20 cellular contexts compared by ENCODE assay signal in genomic region chr5:1019001-1019651, GRCh38. TPM values are rescaled to one million over a fixed set of nuclear protein-coding genes. Genes with fewer than 3 reads are reported as not detected.
"Had no signal": no experiment of that assay in that cellular context is flagged by ENCODE, and none has a peak within 500 bp of the region (broad histone marks: within the 10 kb centered on the region; RNA-seq: fewer than 3 reads in every experiment).

No MANE protein-coding gene starts in this region.

- H3K4me3 ChIP-seq: ascending aorta, breast epithelium, gastrocnemius medialis had no signal

- H3K79me2 ChIP-seq: parathyroid adenoma had no signal

- H3K9me3 Mint-ChIP-seq: activated naive CD8-positive, alpha-beta T cell treated with anti-CD3 and anti-CD28 coated beads, Interleukin-2, amount 50 U/mL, for 24 hours; activated T-helper 1 cell treated with anti-CD3 and anti-CD28 coated beads, Interleukin-12 subunit alpha, Interleukin-12 subunit beta, Interleukin-2, Interleukin-4 antibody, amounts not matched to agents 30 ng/mL and 10 ng/mL and 1 ng/mL, durations not matched to agents 14 hours and 24 hours and 36 hours; memory B cell; neural crest cell; T-helper 2 cell treated with Interferon-gamma antibody and Interleukin-4, amounts not matched to agents 5 μg/mL and 100 μg/mL, for 36 hours had no signal

- H3K27me3 ChIP-seq: ascending aorta, breast epithelium, gastrocnemius medialis had no signal

- H3K36me3 ChIP-seq: ascending aorta, breast epithelium, gastrocnemius medialis had no signal

- FAIRE-seq: small intestine had no signal

- H3K27ac ChIP-seq: ascending aorta, breast epithelium, gastrocnemius medialis, parathyroid adenoma had no signal

- H2AFZ ChIP-seq: parathyroid adenoma had no signal

- H3K27me3 Mint-ChIP-seq: activated naive CD8-positive, alpha-beta T cell treated with anti-CD3 and anti-CD28 coated beads, Interleukin-2, amount 50 U/mL, for 24 hours had no signal

- H3K27ac Mint-ChIP-seq: activated naive CD8-positive, alpha-beta T cell treated with anti-CD3 and anti-CD28 coated beads, Interleukin-2, amount 50 U/mL, for 24 hours; activated T-helper 1 cell treated with anti-CD3 and anti-CD28 coated beads, Interleukin-12 subunit alpha, Interleukin-12 subunit beta, Interleukin-2, Interleukin-4 antibody, amounts not matched to agents 30 ng/mL and 10 ng/mL and 1 ng/mL, durations not matched to agents 14 hours and 24 hours and 36 hours; memory B cell; T-helper 2 cell treated with Interferon-gamma antibody and Interleukin-4, amounts not matched to agents 5 μg/mL and 100 μg/mL, for 36 hours had no signal

- H3K9ac ChIP-seq: parathyroid adenoma had no signal

- DNase-seq: activated CD4-positive, alpha-beta T cell treated with anti-CD3 and anti-CD28 coated beads, Interleukin-2, amount 50 U/mL, for 1 hour; activated naive CD4-positive, alpha-beta T cell; activated naive CD8-positive, alpha-beta T cell treated with anti-CD3 and anti-CD28 coated beads, Interleukin-2, amount 50 U/mL, for 24 hours; dermis blood vessel endothelial cell; erythroblast; gastrocnemius medialis; retina; small intestine; stimulated activated naive CD8-positive, alpha-beta T cell treated with anti-CD3 and anti-CD28 coated beads, Interleukin-15, Interleukin-2, amounts not matched to agents 100 U/mL and 50 U/mL, for 24 hours; SW 1271; trophoblast cell had no signal

- H3K4me1 ChIP-seq: ascending aorta, breast epithelium, gastrocnemius medialis, parathyroid adenoma had no signal

- H3K4me3 Mint-ChIP-seq: activated naive CD8-positive, alpha-beta T cell treated with anti-CD3 and anti-CD28 coated beads, Interleukin-2, amount 50 U/mL, for 24 hours; activated T-helper 1 cell treated with anti-CD3 and anti-CD28 coated beads, Interleukin-12 subunit alpha, Interleukin-12 subunit beta, Interleukin-2, Interleukin-4 antibody, amounts not matched to agents 30 ng/mL and 10 ng/mL and 1 ng/mL, durations not matched to agents 14 hours and 24 hours and 36 hours; memory B cell; neural crest cell; T-helper 2 cell treated with Interferon-gamma antibody and Interleukin-4, amounts not matched to agents 5 μg/mL and 100 μg/mL, for 36 hours had no signal

- H3K9me3 ChIP-seq: ascending aorta, breast epithelium, gastrocnemius medialis had no signal

- ATAC-seq: activated CD4-positive, CD25-positive, alpha-beta regulatory T cell treated with anti-CD3 and anti-CD28 coated beads, Interleukin-2, amount 50 U/mL, for 24 hours; activated naive CD8-positive, alpha-beta T cell treated with anti-CD3 and anti-CD28 coated beads, Interleukin-2, amount 50 U/mL, for 24 hours; gastrocnemius medialis; left lobe of liver; stimulated activated naive CD8-positive, alpha-beta T cell treated with anti-CD3 and anti-CD28 coated beads, Interleukin-15, Interleukin-2, amounts not matched to agents 100 U/mL and 50 U/mL, for 24 hours had no signal

- H3K4me1 Mint-ChIP-seq: activated naive CD8-positive, alpha-beta T cell treated with anti-CD3 and anti-CD28 coated beads, Interleukin-2, amount 50 U/mL, for 24 hours; memory B cell had no signal

- H3K36me3 Mint-ChIP-seq: memory B cell had no signal

RNA-seq across cellular contexts. Expression of gene NKD2, which starts 10.5 kb away (rescaled TPM):
- total RNA-seq: gastrocnemius medialis had no signal
